In genomic region chr21:17726047-17726446, GRCh38 we compare ENCODE assay signal across 10 cellular contexts.
A peak's percentile ranks its signal among the peaks of the same experiment; 100 is the strongest.
DNase-seq lines count a peak whose midpoint lies in the region; ATAC-seq and TF ChIP-seq lines count a peak whose summit lies in the region.
"Had no signal": no experiment of that assay in that cellular context is flagged by ENCODE, and none has a peak within 500 bp of the region (broad histone marks: within the 10 kb centered on the region; RNA-seq: fewer than 3 reads in every experiment).

No MANE protein-coding gene starts in this region.

- H3K4me1 Mint-ChIP-seq in activated CD4-positive, alpha-beta T cell treated with anti-CD3 and anti-CD28 coated beads, Interleukin-2, amount 10 ng/mL, durations not matched to agents 24 days and 14 days, result peaks cover 4% of the 10 kb centered on the region
- H3K4me1 Mint-ChIP-seq in mesothelial cell of epicardium, result peaks cover 7% of the 10 kb centered on the region

- intact Hi-C loops in activated CD4-positive, alpha-beta T cell treated with anti-CD3 and anti-CD28 coated beads, Interleukin-2, amount 10 ng/mL, durations not matched to agents 24 days and 14 days (cut with micrococcal nuclease), result no loop called here

- H3K27me3 ChIP-seq in DND-41 (ENCODE audit: insufficient read depth, low read length, poor library complexity) (no peaks in the 10 kb centered on the region), kidney epithelial cell (ENCODE audit: control insufficient read depth, insufficient read depth, low read length) (no peaks in the 10 kb centered on the region)

- DNase-seq in DND-41 (no peak), LHCN-M2 (ENCODE audit: low read depth) (peak; percentile 12), kidney epithelial cell (ENCODE audit: low read depth) (no peak), SIG-M5 (lab: John Stamatoyannopoulos, UW) (no peak), mesothelial cell of epicardium (ENCODE audit: low spot score in 2 of 2, unreplicated experiment in 2 of 2) (no peak), NCI-H128 (lab: John Stamatoyannopoulos, UW; ENCODE audit: unreplicated experiment) (no peak)
- DNase-seq in activated CD4-positive, alpha-beta T cell treated with anti-CD3 and anti-CD28 coated beads, Interleukin-2, amount 10 ng/mL, durations not matched to agents 24 days and 14 days, result no peak
- DNase-seq: natural killer cell; stimulated activated CD4-positive, alpha-beta T cell treated with anti-CD3 and anti-CD28 coated beads, Interleukin-2, amount 100 ng/mL, for 24 hours had no signal

- peak; percentile 2 for TF ChIP-seq CTCF in DND-41 (IDR thresholded peaks at IDR 0.05; ENCODE audit: borderline replicate concordance, extremely low read depth, low read length, poor library complexity, severe bottlenecking)
- peak; percentile 7 for TF ChIP-seq CTCF in kidney epithelial cell (IDR thresholded peaks at IDR 0.05; ENCODE audit: insufficient read depth, low read length, poor library complexity, severe bottlenecking)
- TF ChIP-seq CTCF in mesothelial cell of epicardium (IDR thresholded peaks at IDR 0.05; ENCODE audit: unreplicated experiment), result no peak

- H3K9me3 ChIP-seq in DND-41 (ENCODE audit: insufficient read depth, low read length, severe bottlenecking), result no peaks in the 10 kb centered on the region

- no peak overlapping the region for H3K4me2 ChIP-seq in DND-41 (ENCODE audit: insufficient read depth, low read length)

- H3K9ac ChIP-seq in DND-41 (ENCODE audit: low read depth, low read length), result no peak overlapping the region

- ATAC-seq in DND-41 (ENCODE audit: insufficient read depth, low read depth) (no peak), SK-N-SH treated with all-trans-retinoic acid at 6 μM for 48 hours (peak; percentile 71)
- ATAC-seq: natural killer cell had no signal

- no peaks in the 10 kb centered on the region for H3K79me2 ChIP-seq in DND-41 (ENCODE audit: insufficient read depth, low read length)

- H3K4me3 ChIP-seq in DND-41 (ENCODE audit: low read depth in 1 of 2, low read length in 2 of 2) (no peak overlapping the region), kidney epithelial cell (ENCODE audit: low read depth, low read length) (no peak overlapping the region)

- H3K9me3 Mint-ChIP-seq in activated CD4-positive, alpha-beta T cell treated with anti-CD3 and anti-CD28 coated beads, Interleukin-2, amount 10 ng/mL, durations not matched to agents 24 days and 14 days, result no peaks in the 10 kb centered on the region
- peaks cover 8% of the 10 kb centered on the region for H3K9me3 Mint-ChIP-seq in mesothelial cell of epicardium
- H3K9me3 Mint-ChIP-seq: natural killer cell had no signal

- H3K4me3 Mint-ChIP-seq in activated CD4-positive, alpha-beta T cell treated with anti-CD3 and anti-CD28 coated beads, Interleukin-2, amount 10 ng/mL, durations not matched to agents 24 days and 14 days, result no peak overlapping the region
- no peak overlapping the region for H3K4me3 Mint-ChIP-seq in mesothelial cell of epicardium
- H3K4me3 Mint-ChIP-seq: natural killer cell had no signal

- H2AFZ ChIP-seq in DND-41 (ENCODE audit: low read depth, low read length), result no peak overlapping the region

- no peak overlapping the region for H3K27ac Mint-ChIP-seq in activated CD4-positive, alpha-beta T cell treated with anti-CD3 and anti-CD28 coated beads, Interleukin-2, amount 10 ng/mL, durations not matched to agents 24 days and 14 days
- H3K27ac Mint-ChIP-seq in mesothelial cell of epicardium, result no peak overlapping the region
- H3K27ac Mint-ChIP-seq: natural killer cell had no signal

- no peaks in the 10 kb centered on the region for H4K20me1 ChIP-seq in DND-41 (ENCODE audit: insufficient read depth, low read length)

- H3K27me3 Mint-ChIP-seq in activated CD4-positive, alpha-beta T cell treated with anti-CD3 and anti-CD28 coated beads, Interleukin-2, amount 10 ng/mL, durations not matched to agents 24 days and 14 days, result peaks cover 3% of the 10 kb centered on the region
- H3K27me3 Mint-ChIP-seq in mesothelial cell of epicardium (ENCODE audit: low read depth), result peaks cover 6% of the 10 kb centered on the region

- H3K27ac ChIP-seq in DND-41 (ENCODE audit: low read length), result no peak overlapping the region

- H3K36me3 Mint-ChIP-seq in activated CD4-positive, alpha-beta T cell treated with anti-CD3 and anti-CD28 coated beads, Interleukin-2, amount 10 ng/mL, durations not matched to agents 24 days and 14 days (ENCODE audit: low read depth), result no peaks in the 10 kb centered on the region
- no peaks in the 10 kb centered on the region for H3K36me3 Mint-ChIP-seq in mesothelial cell of epicardium
- H3K36me3 Mint-ChIP-seq: natural killer cell had no signal

- no peaks in the 10 kb centered on the region for H3K4me1 ChIP-seq in DND-41 (ENCODE audit: insufficient read depth, low read length)

- no peaks in the 10 kb centered on the region for H3K36me3 ChIP-seq in DND-41 (ENCODE audit: insufficient read depth, low read length)
- H3K36me3 ChIP-seq in kidney epithelial cell (ENCODE audit: control insufficient read depth, insufficient read depth, low read length), result no peaks in the 10 kb centered on the region

TF ChIP-seq in SK-N-SH treated with all-trans-retinoic acid at 6 μM for 48 hours, 23 proteins besides CTCF, POLR2A, EP300 and RAD21:
- no peak for TF ChIP-seq TCF4 (CRISPR knock-in tag; IDR thresholded peaks at IDR 0.05; ENCODE audit: borderline replicate concordance)
- TF ChIP-seq ARNTL (CRISPR knock-in tag; IDR thresholded peaks at IDR 0.05; ENCODE audit: borderline replicate concordance, low read depth), result no peak
- no peak for TF ChIP-seq ZNF565 (CRISPR knock-in tag; conservative IDR thresholded peaks at IDR 0.05; ENCODE audit: low read depth)
- TF ChIP-seq TOX (CRISPR knock-in tag; IDR thresholded peaks at IDR 0.05; ENCODE audit: borderline replicate concordance), result no peak
- no peak for TF ChIP-seq RARB (CRISPR knock-in tag; IDR thresholded peaks at IDR 0.05)
- no peak for TF ChIP-seq ZFP30 (CRISPR knock-in tag; IDR thresholded peaks at IDR 0.05)
- TF ChIP-seq OSR1 (CRISPR knock-in tag; IDR thresholded peaks at IDR 0.05), result no peak
- TF ChIP-seq PPARA (CRISPR knock-in tag; IDR thresholded peaks at IDR 0.05; ENCODE audit: borderline replicate concordance), result no peak
- no peak for TF ChIP-seq CSDC2 (CRISPR knock-in tag; IDR thresholded peaks at IDR 0.05)
- no peak for TF ChIP-seq ESRRG (CRISPR knock-in tag; IDR thresholded peaks at IDR 0.05)
- no peak for TF ChIP-seq ISL1 (CRISPR knock-in tag; IDR thresholded peaks at IDR 0.05)
- no peak for TF ChIP-seq POU6F1 (CRISPR knock-in tag; IDR thresholded peaks at IDR 0.05; ENCODE audit: borderline replicate concordance, low read depth)
- TF ChIP-seq BACH2 (CRISPR knock-in tag; IDR thresholded peaks at IDR 0.05; ENCODE audit: borderline replicate concordance), result no peak
- no peak for TF ChIP-seq GLIS3 (CRISPR knock-in tag; IDR thresholded peaks at IDR 0.05)
- TF ChIP-seq CSRNP3 (CRISPR knock-in tag; IDR thresholded peaks at IDR 0.05), result no peak
